Comparison of ENCODE assay signal across 20 cellular contexts in genomic region chr6:75344455-75344854, GRCh38.
"Had no signal": no experiment of that assay in that cellular context is flagged by ENCODE, and none has a peak within 500 bp of the region (broad histone marks: within the 10 kb centered on the region; RNA-seq: fewer than 3 reads in every experiment).

No MANE protein-coding gene starts in this region.

- H3K27me3 ChIP-seq: dorsolateral prefrontal cortex, neural progenitor cell, stomach had no signal

- H3K27ac Mint-ChIP-seq: natural killer cell treated with Interleukin-12 subunit alpha and Interleukin-12 subunit beta and Interleukin-15 and Interleukin-18, amount 100 ng/mL, for 72 hours; neural progenitor cell had no signal

- H3K27ac ChIP-seq: dorsolateral prefrontal cortex, neural progenitor cell, skin epidermis, stomach, transverse colon had no signal

- H3K9ac ChIP-seq: neural progenitor cell had no signal

- H2AFZ ChIP-seq: neural progenitor cell had no signal

- H3K4me3 ChIP-seq: dorsolateral prefrontal cortex, mucosa of descending colon, neural progenitor cell, skin epidermis, stomach, thoracic aorta, transverse colon had no signal

- H3K36me3 ChIP-seq: neural progenitor cell, stomach, thoracic aorta, transverse colon had no signal

- H3K36me3 Mint-ChIP-seq: natural killer cell treated with Interleukin-12 subunit alpha and Interleukin-12 subunit beta and Interleukin-15 and Interleukin-18, amount 100 ng/mL, for 72 hours; neural progenitor cell had no signal

- DNase-seq: cortex of kidney; dorsolateral prefrontal cortex; effector CD8-positive, alpha-beta T cell; foreskin melanocyte; head of caudate nucleus; hypothalamus; kidney glomerular epithelial cell; mammary epithelial cell; mucosa of descending colon; occipital lobe; posterior cingulate gyrus; stimulated activated naive CD4-positive, alpha-beta T cell; stomach; substantia nigra; transverse colon had no signal

- H3K4me2 ChIP-seq: neural progenitor cell had no signal

- H3K9me3 ChIP-seq: mucosa of descending colon, stomach, thoracic aorta, transverse colon had no signal

- ATAC-seq: mucosa of descending colon; natural killer cell treated with Interleukin-12 subunit alpha and Interleukin-12 subunit beta and Interleukin-15 and Interleukin-18, amount 100 ng/mL, for 72 hours; sciatic nerve had no signal

- H3K4me3 Mint-ChIP-seq: natural killer cell treated with Interleukin-12 subunit alpha and Interleukin-12 subunit beta and Interleukin-15 and Interleukin-18, amount 100 ng/mL, for 72 hours; neural progenitor cell had no signal
